Comparison of ENCODE assay signal across 36 cellular contexts in genomic region chr4:73675623-73676022, GRCh38. TPM values are rescaled to one million over a fixed set of nuclear protein-coding genes. Genes with fewer than 3 reads are reported as not detected.
A peak's percentile ranks its signal among the peaks of the same experiment; 100 is the strongest.
DNase-seq lines count a peak whose midpoint lies in the region; ATAC-seq, FAIRE-seq and TF ChIP-seq lines count a peak whose summit lies in the region.
"Had no signal": no experiment of that assay in that cellular context is flagged by ENCODE, and none has a peak within 500 bp of the region (broad histone marks: within the 10 kb centered on the region; RNA-seq: fewer than 3 reads in every experiment).

No MANE protein-coding gene starts in this region.

- H3K79me2 ChIP-seq in GM23338 (replicated peaks; ENCODE audit: insufficient read depth) (no peaks in the 10 kb centered on the region), K562 (ENCODE audit: control insufficient read depth, insufficient read depth, low read length) (no peaks in the 10 kb centered on the region)

- no peak for TF ChIP-seq POLR2A in K562 (conservative IDR thresholded peaks at IDR 0.05)

- in situ Hi-C loops in K562 (cut with MboI): no loop called here

- H3K4me3 ChIP-seq in A673 (ENCODE audit: low read depth, low read length, poor library complexity, severe bottlenecking) (no peak overlapping the region), GM23338 (no peak overlapping the region), K562 (no peak overlapping the region)
- H3K4me3 ChIP-seq in CD8-positive, alpha-beta T cell (ENCODE audit: low read depth, low read length): no peak overlapping the region
- H3K4me3 ChIP-seq: right lobe of liver, spleen, thoracic aorta, uterus had no signal

- POLR2A ChIA-PET in A673 (lab: Charles Lee; ENCODE audit: low non-redundant PET): no interaction called here
- POLR2A ChIA-PET in K562 (lab: Yijun Ruan, JAX): interaction anchor here (0.8 to 1.4 kb wide), 3 partner anchors 9 to 455 kb away, joined by 3 to 5 read pairs (median 3); no protein-coding TSS in a partner anchor
- POLR2A ChIA-PET in activated CD8-positive, alpha-beta T cell treated with anti-CD3 and anti-CD28 coated beads, Interleukin-2, amount 10 ng/mL, durations not matched to agents 7 days and 5 days (lab: Charles Lee): no interaction called here
- POLR2A ChIA-PET in CD8-positive, alpha-beta T cell (lab: Charles Lee): no interaction called here

- H3K4me2 ChIP-seq in GM23338 (no peak overlapping the region), K562 (ENCODE audit: insufficient read depth, low read length) (no peak overlapping the region; the same call in 1 of the 2 replicates)

- peaks cover 8% of the 10 kb centered on the region for H3K27me3 Mint-ChIP-seq in GM23338 (ENCODE audit: insufficient read depth, low read depth, poor library complexity)
- no peaks in the 10 kb centered on the region for H3K27me3 Mint-ChIP-seq in activated CD8-positive, alpha-beta T cell treated with anti-CD3 and anti-CD28 coated beads, Interleukin-2, amount 10 ng/mL, durations not matched to agents 7 days and 5 days (ENCODE audit: low read depth)
- H3K27me3 Mint-ChIP-seq in CD8-positive, alpha-beta T cell (ENCODE audit: low read depth): no peaks in the 10 kb centered on the region
- H3K27me3 Mint-ChIP-seq: activated CD8-positive, alpha-beta T cell treated with anti-CD3 and anti-CD28 coated beads for 36 hours; effector memory CD8-positive, alpha-beta T cell had no signal

- H2AFZ ChIP-seq in GM23338 (0 out of 2 replicates have a peak overlapping the region, but pooled peaks have one; percentile 23), K562 (ENCODE audit: low read depth, low read length) (peak overlapping the region; percentile 30; the same call in 1 of the 2 replicates)

- H3K9me3 Mint-ChIP-seq in GM23338: peaks cover 6% of the 10 kb centered on the region; the same call in 2 of the 3 replicates
- H3K9me3 Mint-ChIP-seq in activated CD8-positive, alpha-beta T cell treated with anti-CD3 and anti-CD28 coated beads, Interleukin-2, amount 10 ng/mL, durations not matched to agents 7 days and 5 days (ENCODE audit: insufficient read depth): no peaks in the 10 kb centered on the region
- no peaks in the 10 kb centered on the region for H3K9me3 Mint-ChIP-seq in CD8-positive, alpha-beta T cell
- H3K9me3 Mint-ChIP-seq: activated CD8-positive, alpha-beta T cell treated with anti-CD3 and anti-CD28 coated beads for 36 hours; activated naive CD4-positive, alpha-beta T cell treated with anti-CD3 and anti-CD28 coated beads for 36 hours; effector memory CD8-positive, alpha-beta T cell; T-helper 1 cell treated with Interleukin-12 subunit alpha and Interleukin-12 subunit beta and Interleukin-4 antibody, amounts not matched to agents 30 μg/mL and 1 μg/mL, for 36 hours had no signal

- no peaks in the 10 kb centered on the region for H3K9me1 ChIP-seq in K562 (ENCODE audit: control insufficient read depth, insufficient read depth, low read length)

- FAIRE-seq in K562 (lab: Jason Lieb, UNC): peak; percentile 75
- FAIRE-seq: GM12892, HTR-8/SVneo, islet of Langerhans had no signal

- CTCF ChIA-PET in A673 (lab: Charles Lee): no interaction called here
- CTCF ChIA-PET in K562 (lab: Yijun Ruan, JAX; ENCODE audit: low intra/inter-chr PET ratio): no interaction called here
- CTCF ChIA-PET in activated CD8-positive, alpha-beta T cell treated with anti-CD3 and anti-CD28 coated beads, Interleukin-2, amount 10 ng/mL, durations not matched to agents 7 days and 5 days (lab: Charles Lee): no interaction called here
- CTCF ChIA-PET in CD8-positive, alpha-beta T cell (lab: Charles Lee): no interaction called here

- H3K36me3 ChIP-seq in A673 (ENCODE audit: insufficient read depth, low read length, poor library complexity, severe bottlenecking) (no peaks in the 10 kb centered on the region), GM23338 (ENCODE audit: insufficient read depth) (no peaks in the 10 kb centered on the region), K562 (ENCODE audit: control insufficient read depth, insufficient read depth, low read length) (no peaks in the 10 kb centered on the region)
- no peaks in the 10 kb centered on the region for H3K36me3 ChIP-seq in CD8-positive, alpha-beta T cell (ENCODE audit: insufficient read depth, low read length)
- H3K36me3 ChIP-seq: neutrophil, right lobe of liver, spleen, thoracic aorta, uterus had no signal

- peaks cover 7% of the 10 kb centered on the region; the same call in 1 of the 2 replicates for H3K9me2 ChIP-seq in GM23338 (ENCODE audit: insufficient read depth)

- H4K20me1 ChIP-seq in GM23338 (replicated peaks; ENCODE audit: insufficient read depth) (no peaks in the 10 kb centered on the region), K562 (replicated peaks; ENCODE audit: control insufficient read depth, insufficient read depth, low read length) (no peaks in the 10 kb centered on the region)

- no peak for TF ChIP-seq RAD21 in K562 (CRISPR knock-in tag; conservative IDR thresholded peaks at IDR 0.05 in 1 of 2, IDR thresholded peaks at IDR 0.05 in 1 of 2)

- DNase-seq in A673 (ENCODE audit: low spot score) (peak; percentile 33), GM23338 (ENCODE audit: low spot score) (no peak), NCI-H524 treated with DMSO at 0.1 percent for 48 hours (lab: John Stamatoyannopoulos, UW) (peak; percentile 58), K562 (ENCODE audit: extremely low read depth in 1 of 4, low spot score in 3 of 4) (peak in 2 of 4 experiments; percentile 24 to 57)
- DNase-seq in activated CD8-positive, alpha-beta T cell treated with anti-CD3 and anti-CD28 coated beads, Interleukin-2, amount 10 ng/mL, durations not matched to agents 7 days and 5 days: no peak
- no peak for DNase-seq in CD8-positive, alpha-beta T cell
- DNase-seq: activated CD8-positive, alpha-beta T cell treated with anti-CD3 and anti-CD28 coated beads for 36 hours; activated naive CD4-positive, alpha-beta T cell treated with anti-CD3 and anti-CD28 coated beads for 36 hours; central memory CD4-positive, alpha-beta T cell; effector memory CD8-positive, alpha-beta T cell; erythroblast; H7; head of caudate nucleus; KG1; left ventricle myocardium superior; MM.1S; NCI-H1694; NCI-H82; right lobe of liver; Right ventricle myocardium superior; spleen; stimulated activated CD4-positive, alpha-beta T cell treated with anti-CD3 and anti-CD28 coated beads, Interleukin-2, amount 100 ng/mL, for 24 hours; stimulated activated naive CD8-positive, alpha-beta T cell treated with anti-CD3 and anti-CD28 coated beads, Interleukin-15, Interleukin-2, amounts not matched to agents 100 U/mL and 50 U/mL, for 24 hours; uterus had no signal

- H3K36me3 Mint-ChIP-seq in GM23338 (ENCODE audit: low read depth): peaks cover 5% of the 10 kb centered on the region; the same call in 2 of the 3 replicates
- H3K36me3 Mint-ChIP-seq in activated CD8-positive, alpha-beta T cell treated with anti-CD3 and anti-CD28 coated beads, Interleukin-2, amount 10 ng/mL, durations not matched to agents 7 days and 5 days (ENCODE audit: low read depth): no peaks in the 10 kb centered on the region
- H3K36me3 Mint-ChIP-seq in CD8-positive, alpha-beta T cell: no peaks in the 10 kb centered on the region

- no peaks in the 10 kb centered on the region for H3K9me3 ChIP-seq in A673 (ENCODE audit: low read depth, low read length, poor library complexity, severe bottlenecking)
- H3K9me3 ChIP-seq in K562 (replicated peaks; ENCODE audit: control insufficient read depth, insufficient read depth, low read depth, low read length): no peaks in the 10 kb centered on the region
- no peaks in the 10 kb centered on the region for H3K9me3 ChIP-seq in CD8-positive, alpha-beta T cell (ENCODE audit: low read length)
- H3K9me3 ChIP-seq: neutrophil, right lobe of liver, spleen, thoracic aorta, uterus had no signal

- 0% methylated on average over 2 of the region's 2 CpGs for WGBS in K562 (ENCODE audit: insufficient coverage, low coverage, missing lambda C conversion rate)

- no peaks in the 10 kb centered on the region for H3F3A ChIP-seq in GM23338 (replicated peaks; ENCODE audit: low read depth)

- H3K4me3 Mint-ChIP-seq in GM23338: no peak overlapping the region
- H3K4me3 Mint-ChIP-seq in activated CD8-positive, alpha-beta T cell treated with anti-CD3 and anti-CD28 coated beads, Interleukin-2, amount 10 ng/mL, durations not matched to agents 7 days and 5 days: no peak overlapping the region
- no peak overlapping the region for H3K4me3 Mint-ChIP-seq in CD8-positive, alpha-beta T cell
- H3K4me3 Mint-ChIP-seq: activated CD8-positive, alpha-beta T cell treated with anti-CD3 and anti-CD28 coated beads for 36 hours; activated naive CD4-positive, alpha-beta T cell treated with anti-CD3 and anti-CD28 coated beads for 36 hours; effector memory CD8-positive, alpha-beta T cell; T-helper 1 cell treated with Interleukin-12 subunit alpha and Interleukin-12 subunit beta and Interleukin-4 antibody, amounts not matched to agents 30 μg/mL and 1 μg/mL, for 36 hours had no signal

- H3K27ac Mint-ChIP-seq in GM23338: no peak overlapping the region
- no peak overlapping the region for H3K27ac Mint-ChIP-seq in activated CD8-positive, alpha-beta T cell treated with anti-CD3 and anti-CD28 coated beads, Interleukin-2, amount 10 ng/mL, durations not matched to agents 7 days and 5 days
- H3K27ac Mint-ChIP-seq in CD8-positive, alpha-beta T cell: no peak overlapping the region
- H3K27ac Mint-ChIP-seq: activated CD8-positive, alpha-beta T cell treated with anti-CD3 and anti-CD28 coated beads for 36 hours; activated naive CD4-positive, alpha-beta T cell treated with anti-CD3 and anti-CD28 coated beads for 36 hours; effector memory CD8-positive, alpha-beta T cell; T-helper 1 cell treated with Interleukin-12 subunit alpha and Interleukin-12 subunit beta and Interleukin-4 antibody, amounts not matched to agents 30 μg/mL and 1 μg/mL, for 36 hours had no signal

- H3K9ac ChIP-seq in K562 (ENCODE audit: insufficient read depth in 1 of 2, low read depth in 2 of 2, low read length in 2 of 2): no peak overlapping the region

- no peaks in the 10 kb centered on the region for H3K4me1 Mint-ChIP-seq in GM23338
- H3K4me1 Mint-ChIP-seq in activated CD8-positive, alpha-beta T cell treated with anti-CD3 and anti-CD28 coated beads, Interleukin-2, amount 10 ng/mL, durations not matched to agents 7 days and 5 days (ENCODE audit: low read depth): no peaks in the 10 kb centered on the region
- H3K4me1 Mint-ChIP-seq in CD8-positive, alpha-beta T cell (ENCODE audit: low read depth): no peaks in the 10 kb centered on the region

- H3K4me1 ChIP-seq in A673 (ENCODE audit: insufficient read depth, low read length, poor library complexity, severe bottlenecking) (no peaks in the 10 kb centered on the region), GM23338 (ENCODE audit: insufficient read depth) (no peaks in the 10 kb centered on the region), K562 (replicated peaks in 1 of 2; ENCODE audit: control insufficient read depth in 2 of 2, insufficient read depth in 2 of 2, low read length in 2 of 2) (peaks cover 0 to 17% of the 10 kb centered on the region in 2 experiments; a peak in 3 of 5 replicates)
- no peaks in the 10 kb centered on the region for H3K4me1 ChIP-seq in CD8-positive, alpha-beta T cell (ENCODE audit: insufficient read depth, low read length)
- H3K4me1 ChIP-seq: uterus had no signal

- BruUV-seq in A673 (replicated peaks; lab: Mats Ljungman, UMichigan): no TSS peak
- no TSS peak for BruUV-seq in K562 (replicated peaks; lab: Mats Ljungman, UMichigan)

- no peak overlapping the region for H3K27ac ChIP-seq in A673 (ENCODE audit: low read depth, low read length, poor library complexity, severe bottlenecking)
- no peak overlapping the region for H3K27ac ChIP-seq in GM23338 (ENCODE audit: low read depth)
- H3K27ac ChIP-seq in K562 (ENCODE audit: extremely low read depth, low read depth, low read length): peak overlapping the region; percentile 21; the same call in 1 of the 3 replicates
- H3K27ac ChIP-seq in CD8-positive, alpha-beta T cell (ENCODE audit: low read depth, low read length): no peak overlapping the region
- H3K27ac ChIP-seq: neutrophil, right lobe of liver, spleen, thoracic aorta, uterus had no signal

- TF ChIP-seq CTCF in A673 (conservative IDR thresholded peaks at IDR 0.05; ENCODE audit: low read depth, low read length): no peak
- TF ChIP-seq CTCF in GM23338 (conservative IDR thresholded peaks at IDR 0.05; ENCODE audit: low read depth in 2 of 2): no peak
- no peak for TF ChIP-seq CTCF in K562 (IDR thresholded peaks at IDR 0.05 in 2 of 3, conservative IDR thresholded peaks at IDR 0.05 in 1 of 3; ENCODE audit: insufficient read depth in 2 of 3, low read depth in 1 of 3, low read length in 3 of 3)
- TF ChIP-seq CTCF in CD8-positive, alpha-beta T cell (IDR thresholded peaks at IDR 0.05): no peak

- intact Hi-C loops in A673 (cut with micrococcal nuclease; ENCODE audit: unreplicated experiment) (no loop called here), K562 (cut with micrococcal nuclease) (no loop called here)
- intact Hi-C loops in CD8-positive, alpha-beta T cell (cut with DNase I, micrococcal nuclease): no loop called here

- ATAC-seq in GM23338 (no peak), K562 (peak; percentile 62), GM19467 (IDR thresholded peaks at IDR 0.05; ENCODE audit: unreplicated experiment) (no peak)
- no peak for ATAC-seq in activated CD8-positive, alpha-beta T cell treated with anti-CD3 and anti-CD28 coated beads, Interleukin-2, amount 10 ng/mL, durations not matched to agents 7 days and 5 days
- no peak for ATAC-seq in CD8-positive, alpha-beta T cell
- ATAC-seq: activated CD8-positive, alpha-beta T cell treated with anti-CD3 and anti-CD28 coated beads for 36 hours; effector memory CD8-positive, alpha-beta T cell; left ventricle myocardium superior; stimulated activated naive CD8-positive, alpha-beta T cell treated with anti-CD3 and anti-CD28 coated beads, Interleukin-15, Interleukin-2, amounts not matched to agents 100 U/mL and 50 U/mL, for 24 hours had no signal

- peak; percentile 43; the same call in 1 of the 2 replicates for TF ChIP-seq EP300 in K562 (IDR thresholded peaks at IDR 0.05; ENCODE audit: low read length)

- H3K27me3 ChIP-seq in A673 (replicated peaks; ENCODE audit: insufficient read depth, low read depth, low read length, poor library complexity) (no peaks in the 10 kb centered on the region), GM23338 (ENCODE audit: insufficient read depth) (no peaks in the 10 kb centered on the region), K562 (ENCODE audit: control insufficient read depth in 2 of 2, insufficient read depth in 2 of 2, low read length in 2 of 2) (no peaks in the 10 kb centered on the region)
- no peaks in the 10 kb centered on the region for H3K27me3 ChIP-seq in CD8-positive, alpha-beta T cell (ENCODE audit: insufficient read depth, low read length)
- H3K27me3 ChIP-seq: neutrophil, right lobe of liver, spleen, uterus had no signal

RNA-seq across cellular contexts. Expression of gene RASSF6, which starts 55.4 kb away (rescaled TPM):
- total RNA-seq in A673 (2021) (not detected in 2 replicates), K562 (2014; rRNA removed) (under 0.01 and 0.04 TPM in 2 replicates), K562 (2014; rRNA removed; fragmentation: Illumina TruSeq; extraction: Trizol) (0.04 and 0.16 TPM in 2 replicates), K562 (2015; rRNA removed; fragmentation: Illumina TruSeq; extraction: Trizol) (0.08 and 0.25 TPM in 2 replicates), K562 (2021) (0.02 and 0.11 TPM in 2 replicates)
- total RNA-seq in GM23338 (2014; rRNA removed; shearing (Covaris generic)): 0.14 and 0.23 TPM in 2 replicates
- polyA plus RNA-seq in GM23338 (2016; fragmentation: Nextera tagmentation; extraction: Ambion mirVana) (0.37 and 0.79 TPM in 2 replicates), K562 (2011; rRNA removed) (0.07 and 0.08 TPM in 2 replicates), K562 (2014; fragmentation: Illumina TruSeq; extraction: Trizol) (0.07 and 0.10 TPM in 2 replicates), K562 (2014; fragmentation: Nextera tagmentation; extraction: Ambion mirVana) (under 1 TPM in 1 of 2 experiments, not detected in 1; 0.04 TPM), K562 (2014; rRNA removed) (0.07 and 0.08 TPM in 2 replicates)
- 0.25 TPM in 1 of 2 replicates, not detected in the other for total RNA-seq in K562 (2011; cell fraction: chromatin; rRNA removed; ENCODE audit: low replicate concordance)
- total RNA-seq in K562 (2011; cell fraction: nucleolus; rRNA removed): not detected in 2 replicates
- not detected in 2 replicates for total RNA-seq in K562 (2011; cell fraction: nucleoplasm; rRNA removed)
- under 0.01 and 0.01 TPM in 2 replicates for polyA plus RNA-seq in K562 (2011; cell fraction: cytosol; rRNA removed)
- polyA plus RNA-seq in K562 (2011; cell fraction: nucleus; rRNA removed): 0.01 TPM in 1 of 2 replicates, not detected in the other
- 0.10 and 0.40 TPM in 2 replicates for polyA plus RNA-seq in K562 (2012)
- 0.07 TPM in 1 of 2 replicates, not detected in the other for polyA minus RNA-seq in K562 (2011; rRNA and poly(A)+ RNA removed)
- not detected in 2 replicates for polyA minus RNA-seq in K562 (2011; cell fraction: cytosol; rRNA and poly(A)+ RNA removed)
- polyA minus RNA-seq in K562 (2011; cell fraction: nucleus; rRNA and poly(A)+ RNA removed): 0.11 and 0.13 TPM in 2 replicates
- total RNA-seq in activated CD8-positive, alpha-beta T cell treated with anti-CD3 and anti-CD28 coated beads, Interleukin-2, amount 10 ng/mL, durations not matched to agents 7 days and 5 days: not detected
- total RNA-seq in CD8-positive, alpha-beta T cell: not detected
- total RNA-seq: activated CD8-positive, alpha-beta T cell treated with anti-CD3 and anti-CD28 coated beads for 36 hours; activated naive CD4-positive, alpha-beta T cell treated with anti-CD3 and anti-CD28 coated beads for 36 hours; G401; left ventricle myocardium superior; mesenteric fat pad; myocyte; posterior vena cava; Right ventricle myocardium superior had no signal
- polyA plus RNA-seq: BJ had no signal

Comparison
In these comparisons a context has a peak if more than half of its experiments do, and no peak if none do; other contexts are left out.
1. DNase-seq: peak in A673 (single experiment) and NCI-H524 treated with DMSO at 0.1 percent for 48 hours (single experiment); none in GM23338 (single experiment), activated CD8-positive, alpha-beta T cell treated with anti-CD3 and anti-CD28 coated beads, Interleukin-2, amount 10 ng/mL, durations not matched to agents 7 days and 5 days (single experiment) and CD8-positive, alpha-beta T cell (0 of 7).